In genomic region chr12:113792450-113792849, GRCh38 we compare ENCODE assay signal across 8 cellular contexts.
"Had no signal": no experiment of that assay in that cellular context is flagged by ENCODE, and none has a peak within 500 bp of the region (broad histone marks: within the 10 kb centered on the region; RNA-seq: fewer than 3 reads in every experiment).

No MANE protein-coding gene starts in this region.

- DNase-seq: GDM1, GF-D8 had no signal

- H3K4me3 ChIP-seq: GM12878 had no signal

- FAIRE-seq: G401.6, GM12878, GM12891, GM12892, GM18507, GM19239 had no signal

- ATAC-seq: GM12878 had no signal
